31 cellular contexts compared by ENCODE assay signal in the genomic region with DNA sequence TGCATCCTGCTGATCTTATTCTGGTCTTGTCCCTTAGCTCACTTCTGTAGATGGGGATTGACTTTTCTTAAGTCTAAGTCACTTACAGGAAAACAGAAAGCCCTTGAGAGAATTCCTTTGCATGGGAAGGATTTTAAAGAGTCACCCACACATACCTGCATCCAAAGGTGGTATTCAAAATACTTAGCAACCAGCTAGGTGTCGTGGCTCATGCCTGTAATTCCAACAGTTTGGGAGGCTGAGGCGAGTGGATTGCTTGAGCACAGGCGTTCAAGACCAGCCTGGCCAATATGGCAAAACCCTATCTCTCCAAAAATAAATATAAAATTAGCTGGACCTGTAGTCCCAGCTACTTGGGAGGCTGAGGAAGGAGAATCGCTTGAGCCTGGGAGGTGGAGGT. TPM values are rescaled to one million over a fixed set of nuclear protein-coding genes. Genes with fewer than 3 reads are reported as not detected.
"Had no signal": no experiment of that assay in that cellular context is flagged by ENCODE, and none has a peak within 500 bp of the region (broad histone marks: within the 10 kb centered on the region; RNA-seq: fewer than 3 reads in every experiment).

No MANE protein-coding gene starts in this region.

- H3K4me1 ChIP-seq: right atrium auricular region, right lobe of liver, suprapubic skin, tibial artery, uterus had no signal

- ATAC-seq: mucosa of descending colon; naive thymus-derived CD4-positive, alpha-beta T cell; natural killer cell treated with Interleukin-12 subunit alpha and Interleukin-12 subunit beta and Interleukin-15 and Interleukin-18, amount 100 ng/mL, for 72 hours; right lobe of liver had no signal

- H3K4me2 ChIP-seq: smooth muscle cell had no signal

- H3K4me3 ChIP-seq: left ventricle myocardium inferior, lung, mucosa of descending colon, ovary, right atrium auricular region, right lobe of liver, smooth muscle cell, suprapubic skin, thoracic aorta, tibial artery, uterus had no signal

- H3K9me3 Mint-ChIP-seq: naive thymus-derived CD4-positive, alpha-beta T cell; natural killer cell treated with Interleukin-12 subunit alpha and Interleukin-12 subunit beta and Interleukin-15 and Interleukin-18, amount 100 ng/mL, for 72 hours; stimulated activated naive CD8-positive, alpha-beta T cell treated with anti-CD3 and anti-CD28 coated beads, Interleukin-15, Interleukin-2, amounts not matched to agents 100 ng/mL and 50 ng/mL, for 24 hours; type B pancreatic cell had no signal

- H3K9me3 ChIP-seq: left ventricle myocardium inferior, mucosa of descending colon, ovary, right atrium auricular region, right lobe of liver, suprapubic skin, thoracic aorta, tibial artery, uterus had no signal

- DNase-seq: hypothalamus; left ventricle myocardium inferior; midbrain; mucosa of descending colon; naive thymus-derived CD4-positive, alpha-beta T cell; ovary; right lobe of liver; stimulated activated CD4-positive, alpha-beta T cell treated with anti-CD3 and anti-CD28 coated beads, Interleukin-2, amount 100 ng/mL, for 24 hours; stimulated activated CD4-positive, alpha-beta T cell treated with anti-CD3 and anti-CD28 coated beads, Interleukin-4, amount 100 ng/mL, for 1 hour; stimulated activated naive CD4-positive, alpha-beta T cell; tibial artery; uterus had no signal

- H3K27me3 ChIP-seq: ovary, right atrium auricular region, right lobe of liver, uterus had no signal

- H3K27ac Mint-ChIP-seq: naive thymus-derived CD4-positive, alpha-beta T cell; natural killer cell treated with Interleukin-12 subunit alpha and Interleukin-12 subunit beta and Interleukin-15 and Interleukin-18, amount 100 ng/mL, for 72 hours; progenitor cell of endocrine pancreas; stimulated activated naive CD8-positive, alpha-beta T cell treated with anti-CD3 and anti-CD28 coated beads, Interleukin-15, Interleukin-2, amounts not matched to agents 100 ng/mL and 50 ng/mL, for 24 hours; type B pancreatic cell had no signal

- H3K4me3 Mint-ChIP-seq: naive thymus-derived CD4-positive, alpha-beta T cell; natural killer cell treated with Interleukin-12 subunit alpha and Interleukin-12 subunit beta and Interleukin-15 and Interleukin-18, amount 100 ng/mL, for 72 hours; stimulated activated naive CD8-positive, alpha-beta T cell treated with anti-CD3 and anti-CD28 coated beads, Interleukin-15, Interleukin-2, amounts not matched to agents 100 ng/mL and 50 ng/mL, for 24 hours; type B pancreatic cell had no signal

- H3K27ac ChIP-seq: left ventricle myocardium inferior, ovary, right atrium auricular region, right lobe of liver, suprapubic skin, thoracic aorta, tibial artery, uterus had no signal

- H3K27me3 Mint-ChIP-seq: stimulated activated naive CD8-positive, alpha-beta T cell treated with anti-CD3 and anti-CD28 coated beads, Interleukin-15, Interleukin-2, amounts not matched to agents 100 ng/mL and 50 ng/mL, for 24 hours had no signal

- H3K36me3 ChIP-seq: left ventricle myocardium inferior, ovary, right atrium auricular region, right lobe of liver, suprapubic skin, thoracic aorta, tibial artery, uterus had no signal

- H3K36me3 Mint-ChIP-seq: naive thymus-derived CD4-positive, alpha-beta T cell; natural killer cell treated with Interleukin-12 subunit alpha and Interleukin-12 subunit beta and Interleukin-15 and Interleukin-18, amount 100 ng/mL, for 72 hours; type B pancreatic cell had no signal

RNA-seq across cellular contexts. Expression of a gene that starts 14.2 kb away (rescaled TPM):
- total RNA-seq: kidney epithelial cell; left ventricle myocardium inferior; lower leg skin; lung; mesenteric fat pad; mucosa of descending colon; myocyte; naive thymus-derived CD4-positive, alpha-beta T cell; natural killer cell treated with Interleukin-12 subunit alpha and Interleukin-12 subunit beta and Interleukin-15 and Interleukin-18, amount 100 ng/mL, for 72 hours; omental fat pad; ovary; progenitor cell of endocrine pancreas; pulmonary artery endothelial cell; renal cortical epithelial cell; right atrium auricular region; right lobe of liver; smooth muscle cell; subcutaneous adipose tissue; suprapubic skin; thoracic aorta; ureter; uterus had no signal
- polyA plus RNA-seq: lung; naive thymus-derived CD4-positive, alpha-beta T cell; neural cell; ovary; smooth muscle cell had no signal

RNA-seq across cellular contexts. Expression of a gene that starts 51.9 kb away (rescaled TPM):
- total RNA-seq: kidney epithelial cell; left ventricle myocardium inferior; lower leg skin; lung; mesenteric fat pad; mucosa of descending colon; myocyte; naive thymus-derived CD4-positive, alpha-beta T cell; natural killer cell treated with Interleukin-12 subunit alpha and Interleukin-12 subunit beta and Interleukin-15 and Interleukin-18, amount 100 ng/mL, for 72 hours; omental fat pad; ovary; pulmonary artery endothelial cell; renal cortical epithelial cell; smooth muscle cell; suprapubic skin; thoracic aorta; ureter; uterus had no signal
- polyA plus RNA-seq: naive thymus-derived CD4-positive, alpha-beta T cell; neural cell; ovary; smooth muscle cell had no signal
